In genomic region chr10:87863102-87863943, GRCh38 we compare ENCODE assay signal across 8 cellular contexts. TPM values are rescaled to one million over a fixed set of nuclear protein-coding genes. Genes with fewer than 3 reads are reported as not detected.
A peak's percentile ranks its signal among the peaks of the same experiment; 100 is the strongest.
DNase-seq lines count a peak whose midpoint lies in the region; TF ChIP-seq lines count a peak whose summit lies in the region.

Gene KLLN, minus strand, starts transcription at chr10:87863533. Its CDS starts 1,046 bp downstream, at chr10:87862487.
Gene PTEN, plus strand, starts transcription at chr10:87863625. Its CDS starts 845 bp downstream, at chr10:87864470.

- peak within 1 kb of the TSS; percentile 92 for H3K4me2 ChIP-seq in OCI-LY1 (ENCODE audit: low read length)

- H3F3A ChIP-seq in OCI-LY1 (ENCODE audit: insufficient read depth, low read length), result no peaks in the 10 kb centered on the region

- no peaks in the 10 kb centered on the region for H3K9me2 ChIP-seq in OCI-LY1 (ENCODE audit: low read depth, low read length)

- H3K9ac ChIP-seq in HUES64 (ENCODE audit: low read depth, low read length), result peak within 1 kb of the TSS; percentile 94
- peak within 1 kb of the TSS; percentile 100 for H3K9ac ChIP-seq in OCI-LY1 (ENCODE audit: low read length)

- H3K79me2 ChIP-seq in OCI-LY1 (ENCODE audit: insufficient read depth, low read length), result peaks cover 46% of the 10 kb centered on the region

- peaks cover 3% of the 10 kb centered on the region; the same call in 1 of the 2 replicates for H3K36me3 ChIP-seq in HUES64 (ENCODE audit: insufficient read depth, low read length)
- peaks cover 32% of the 10 kb centered on the region for H3K36me3 ChIP-seq in OCI-LY1 (ENCODE audit: insufficient read depth, low read length)

- H3K4me1 ChIP-seq in HUES64 (ENCODE audit: insufficient read depth, low read length) (peaks cover 19% of the 10 kb centered on the region), OCI-LY1 (ENCODE audit: insufficient read depth, low read length, severe bottlenecking) (peaks cover 22% of the 10 kb centered on the region)

- no peaks in the 10 kb centered on the region for H3K27me3 ChIP-seq in HUES64 (ENCODE audit: insufficient read depth, low read length)
- H3K27me3 ChIP-seq in OCI-LY1 (ENCODE audit: insufficient read depth, low read length), result no peaks in the 10 kb centered on the region

- peak; percentile 85 for DNase-seq in CMK (ENCODE audit: low read depth)
- peak; percentile 88 for DNase-seq in GM20000 (ENCODE audit: low spot score)
- DNase-seq in activated T-cell treated with anti-CD3 and anti-CD28 coated beads for 48 hours (ENCODE audit: low read depth), result peak; percentile 80
- peak; percentile 78 for DNase-seq in epithelial cell of prostate (ENCODE audit: low read depth, low spot score)
- peak; percentile 93 for DNase-seq in mucosa of gallbladder (ENCODE audit: low spot score)
- DNase-seq in stimulated activated CD8-positive, alpha-beta memory T cell treated with anti-CD3 and anti-CD28 coated beads, Interleukin-2, amount 100 ng/mL, for 48 hours (ENCODE audit: low read depth in 2 of 2), result peak; percentile 70 to 73

- under 1% methylated on average over 88 of the region's 88 CpGs for WGBS in HUES64

- H3K9me3 ChIP-seq in HUES64 (ENCODE audit: insufficient read depth, low read depth, low read length) (no peaks in the 10 kb centered on the region), OCI-LY1 (ENCODE audit: low read length) (no peaks in the 10 kb centered on the region)

- TF ChIP-seq CTCF in GM20000 (IDR thresholded peaks at IDR 0.05; ENCODE audit: extremely low read depth, missing control alignments) (no peak), OCI-LY1 (IDR thresholded peaks at IDR 0.05; ENCODE audit: low read length) (no peak)

- H3K4me3 ChIP-seq in HUES64 (ENCODE audit: low read length) (peak within 1 kb of the TSS; percentile 96), OCI-LY1 (ENCODE audit: low read depth, low read length, poor library complexity, severe bottlenecking) (peak within 1 kb of the TSS; percentile 99)

- H3K27ac ChIP-seq in HUES64 (ENCODE audit: low read depth, low read length) (peak within 1 kb of the TSS; percentile 96), OCI-LY1 (ENCODE audit: low read depth, low read length, poor library complexity, severe bottlenecking) (peak within 1 kb of the TSS; percentile 98), epithelial cell of prostate (peak within 1 kb of the TSS; percentile 96)

- no peaks in the 10 kb centered on the region for H4K20me1 ChIP-seq in OCI-LY1 (ENCODE audit: insufficient read depth, low read length)

- no peak within 1 kb of the TSS for H2AFZ ChIP-seq in OCI-LY1 (ENCODE audit: low read length)

RNA-seq across cellular contexts. Expression of gene KLLN, which starts in this region (rescaled TPM):
- polyA plus RNA-seq in HUES64 (2013, experiment 1 of 2), result 0.35 TPM
- 0.32 TPM for polyA plus RNA-seq in HUES64 (2013, experiment 2 of 2)
- total RNA-seq in mucosa of gallbladder, result 0.69 TPM

RNA-seq across cellular contexts. Expression of gene PTEN, which starts in this region (rescaled TPM):
- 22.1 TPM for polyA plus RNA-seq in HUES64 (2013, experiment 1 of 2)
- 27.3 TPM for polyA plus RNA-seq in HUES64 (2013, experiment 2 of 2)
- 89.9 TPM for total RNA-seq in mucosa of gallbladder

Comparison
In these comparisons a context has a peak if more than half of its experiments do, and no peak if none do; other contexts are left out.
1. Peak in every context shown above with its lines: DNase-seq, H3K4me3 ChIP-seq and H3K27ac ChIP-seq.